ENCODE assay signal across 21 cellular contexts in the genomic region with DNA sequence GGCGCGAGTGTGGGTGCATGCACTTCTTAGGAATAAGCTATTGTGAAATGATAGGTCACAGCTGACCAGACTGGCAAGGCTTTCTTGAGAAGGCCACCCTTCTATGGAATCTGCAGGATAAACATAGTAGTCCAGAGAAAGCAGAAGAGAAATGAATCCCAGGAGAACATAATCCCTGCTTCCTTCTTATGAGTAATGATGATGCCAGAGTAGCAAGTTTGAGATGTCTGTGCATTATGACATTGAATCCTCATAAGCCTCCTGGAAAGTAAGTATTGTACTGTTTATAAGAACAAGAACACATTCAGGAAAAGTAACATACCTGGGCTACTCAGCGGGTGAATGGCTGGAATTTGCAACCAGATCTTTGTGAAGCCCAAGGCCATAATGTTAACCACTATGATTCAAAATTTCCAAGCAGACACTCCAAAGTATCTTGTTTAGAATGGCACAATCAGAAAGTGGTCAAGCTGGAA.
DNase-seq lines count a peak whose midpoint lies in the region; ATAC-seq and TF ChIP-seq lines count a peak whose summit lies in the region.
"Had no signal": no experiment of that assay in that cellular context is flagged by ENCODE, and none has a peak within 500 bp of the region (broad histone marks: within the 10 kb centered on the region; RNA-seq: fewer than 3 reads in every experiment).

No MANE protein-coding gene starts in this region.

- peaks cover 5% of the 10 kb centered on the region for H3F3A ChIP-seq in smooth muscle cell (ENCODE audit: low read depth)

- DNase-seq in SIG-M5 treated with dmso at 0.1 percent for 504 hours (lab: John Stamatoyannopoulos, UW; ENCODE audit: unreplicated experiment) (peak; percentile 3), SIG-M5 (lab: John Stamatoyannopoulos, UW) (no peak), astrocyte of the hippocampus (ENCODE audit: low read depth, low spot score) (peak; percentile 16), glomerular visceral epithelial cell (ENCODE audit: extremely low spot score) (peak; percentile 16), smooth muscle cell (lab: John Stamatoyannopoulos, UW; ENCODE audit: unreplicated experiment) (no peak), vagina (ENCODE audit: extremely low spot score in 2 of 2) (no peak), AG08395 (ENCODE audit: low spot score) (no peak)
- DNase-seq: activated CD4-positive, alpha-beta T cell treated with anti-CD3 and anti-CD28 coated beads for 48 hours; activated CD8-positive, alpha-beta memory T cell treated with anti-CD3 and anti-CD28 coated beads, Interleukin-2, amount 50 U/mL, for 48 hours; activated naive CD4-positive, alpha-beta T cell; aorta; dermis blood vessel endothelial cell; Kasumi-1; kidney glomerular epithelial cell; NCI-H1436; NCI-H82; stimulated activated CD4-positive, alpha-beta T cell treated with anti-CD3 and anti-CD28 coated beads, Interleukin-15, amount 100 ng/mL, for 24 hours had no signal

- H3K27ac ChIP-seq in smooth muscle cell (ENCODE audit: low read depth) (peak overlapping the region; percentile 74), vagina (no peak overlapping the region)
- H3K27ac ChIP-seq: 22Rv1; BLaER1 treated with 17β-estradiol and CSF1 and Interleukin-3, amounts not matched to agents 10 nM and 100 nM had no signal

- intact Hi-C loops in vagina (cut with DNase I) = no loop called here

- H3K27me3 ChIP-seq in smooth muscle cell (ENCODE audit: low read depth) (no peaks in the 10 kb centered on the region), vagina (no peaks in the 10 kb centered on the region)
- H3K27me3 ChIP-seq: BLaER1 treated with 17β-estradiol and CSF1 and Interleukin-3, amounts not matched to agents 10 nM and 100 nM had no signal

- H3K4me1 ChIP-seq in smooth muscle cell (ENCODE audit: low read depth) (peaks cover 9% of the 10 kb centered on the region), vagina (no peaks in the 10 kb centered on the region)

- no peaks in the 10 kb centered on the region for H3K79me2 ChIP-seq in smooth muscle cell (ENCODE audit: low read depth)

- no peak for TF ChIP-seq POLR2A in vagina (IDR thresholded peaks at IDR 0.05)

- H3K36me3 ChIP-seq in smooth muscle cell (ENCODE audit: low read depth) = no peaks in the 10 kb centered on the region
- no peaks in the 10 kb centered on the region for H3K36me3 ChIP-seq in vagina
- H3K36me3 ChIP-seq: BLaER1 treated with 17β-estradiol and CSF1 and Interleukin-3, amounts not matched to agents 10 nM and 100 nM had no signal

- no peak overlapping the region for H3K9ac ChIP-seq in smooth muscle cell (ENCODE audit: low read depth)
- H3K9ac ChIP-seq: BLaER1 treated with 17β-estradiol and CSF1 and Interleukin-3, amounts not matched to agents 10 nM and 100 nM had no signal

- H4K20me1 ChIP-seq in smooth muscle cell (ENCODE audit: low read depth) = no peaks in the 10 kb centered on the region
- H4K20me1 ChIP-seq: BLaER1 treated with 17β-estradiol and CSF1 and Interleukin-3, amounts not matched to agents 10 nM and 100 nM had no signal

- ATAC-seq in HG03457 (IDR thresholded peaks at IDR 0.05; ENCODE audit: unreplicated experiment) = no peak
- ATAC-seq: stimulated activated effector memory CD8-positive, alpha-beta T cell treated with anti-CD3 and anti-CD28 coated beads, Interleukin-12 subunit alpha, Interleukin-12 subunit beta, amount 100 ng/mL, for 72 hours had no signal

- H3K4me3 ChIP-seq in smooth muscle cell (no peak overlapping the region), vagina (no peak overlapping the region)
- H3K4me3 ChIP-seq: BLaER1 treated with 17β-estradiol and CSF1 and Interleukin-3, amounts not matched to agents 10 nM and 100 nM had no signal

- H3K9me3 ChIP-seq in smooth muscle cell (replicated peaks; ENCODE audit: low read depth) (no peaks in the 10 kb centered on the region), vagina (no peaks in the 10 kb centered on the region)
- H3K9me3 ChIP-seq: BLaER1 treated with 17β-estradiol and CSF1 and Interleukin-3, amounts not matched to agents 10 nM and 100 nM had no signal

- WGBS in smooth muscle cell (ENCODE audit: low lambda C conversion rate) = 72% methylated on average over 3 of the region's 3 CpGs

- TF ChIP-seq CTCF in smooth muscle cell (IDR thresholded peaks at IDR 0.05; ENCODE audit: borderline replicate concordance, insufficient read depth, poor library complexity, severe bottlenecking) = no peak
- no peak for TF ChIP-seq CTCF in vagina (IDR thresholded peaks at IDR 0.05)

- H2AFZ ChIP-seq in smooth muscle cell (ENCODE audit: low read depth) = no peak overlapping the region

- peak overlapping the region; percentile 50 for H3K4me2 ChIP-seq in smooth muscle cell
- H3K4me2 ChIP-seq: BLaER1 treated with 17β-estradiol and CSF1 and Interleukin-3, amounts not matched to agents 10 nM and 100 nM had no signal

Comparison
In these comparisons a context has a peak if more than half of its experiments do, and no peak if none do; other contexts are left out.
1. DNase-seq: peak in SIG-M5 treated with dmso at 0.1 percent for 504 hours (single experiment), astrocyte of the hippocampus (single experiment) and glomerular visceral epithelial cell (single experiment); none in SIG-M5 (single experiment), smooth muscle cell (single experiment), vagina (0 of 2) and AG08395 (single experiment).